In genomic region chr17:7251330-7252175, GRCh38 we compare ENCODE assay signal across 8 cellular contexts. TPM values are rescaled to one million over a fixed set of nuclear protein-coding genes. Genes with fewer than 3 reads are reported as not detected.
A peak's percentile ranks its signal among the peaks of the same experiment; 100 is the strongest.
DNase-seq lines count a peak whose midpoint lies in the region; ATAC-seq and TF ChIP-seq lines count a peak whose summit lies in the region.

CTDNEP1 (minus strand) TSS chr17:7251734; CDS start chr17:7251296, 438 bp downstream.

- peak within 1 kb of the TSS; percentile 81 for H3K9ac ChIP-seq in H9 (ENCODE audit: extremely low read depth, insufficient read length, low read length)

- H4K91ac ChIP-seq in H9 (ENCODE audit: insufficient read length, low read depth, low read length) = no peak within 1 kb of the TSS

- no peak within 1 kb of the TSS for H2BK15ac ChIP-seq in H9 (ENCODE audit: low read depth, low read length)

- peak within 1 kb of the TSS; percentile 100 for H3K27ac Mint-ChIP-seq in H9
- H3K27ac Mint-ChIP-seq in natural killer cell treated with Interleukin-12 subunit alpha and Interleukin-12 subunit beta and Interleukin-15 and Interleukin-18, amount 100 ng/mL, for 72 hours = peak within 1 kb of the TSS; percentile 86 to 97

- H2BK20ac ChIP-seq in H9 (ENCODE audit: low read depth, low read length, poor library complexity, severe bottlenecking) = no peak within 1 kb of the TSS

- H3K4me1 ChIP-seq in H9 (ENCODE audit: insufficient read depth, low read length) = no peaks in the 10 kb centered on the region; the same call in 1 of the 2 replicates

- H2BK5ac ChIP-seq in H9 (ENCODE audit: insufficient read length, low read length) = no peak within 1 kb of the TSS

- H3K4me3 Mint-ChIP-seq in H9 = peak within 1 kb of the TSS; percentile 90 to 95
- peak within 1 kb of the TSS; percentile 94 for H3K4me3 Mint-ChIP-seq in natural killer cell treated with Interleukin-12 subunit alpha and Interleukin-12 subunit beta and Interleukin-15 and Interleukin-18, amount 100 ng/mL, for 72 hours

- no peaks in the 10 kb centered on the region for H3K9me3 ChIP-seq in H9 (ENCODE audit: control insufficient read depth, low read depth, low read length)
- no peaks in the 10 kb centered on the region for H3K9me3 ChIP-seq in MG63

- peak within 1 kb of the TSS; percentile 50 for H2BK120ac ChIP-seq in H9 (ENCODE audit: low read depth, low read length, poor library complexity, severe bottlenecking)

- H2BK12ac ChIP-seq in H9 (ENCODE audit: insufficient read length, low read depth, low read length) = no peak within 1 kb of the TSS

- no peak within 1 kb of the TSS for H3T11ph ChIP-seq in H9 (ENCODE audit: low read length)

- H3K4me3 ChIP-seq in MG63 (peak within 1 kb of the TSS; percentile 90), fibroblast of the aortic adventitia (ENCODE audit: low read depth, low read length) (peak within 1 kb of the TSS; percentile 89)

- H3K14ac ChIP-seq in H9 (ENCODE audit: insufficient read depth, low read length) = peak within 1 kb of the TSS; percentile 81

- WGBS in H9 (ENCODE audit: extremely low coverage, insufficient read length, low lambda C conversion rate) = no CpG with 5 or more reads among the region's 65 CpGs

- no peak within 1 kb of the TSS for H3K4ac ChIP-seq in H9 (ENCODE audit: low read depth, low read length)

- peaks cover 21 to 38% (median 38%) of the 10 kb centered on the region in 3 experiments for H3K36me3 Mint-ChIP-seq in H9 (ENCODE audit: insufficient read depth in 1 of 3, low read depth in 3 of 3)
- peaks cover 20% of the 10 kb centered on the region for H3K36me3 Mint-ChIP-seq in natural killer cell treated with Interleukin-12 subunit alpha and Interleukin-12 subunit beta and Interleukin-15 and Interleukin-18, amount 100 ng/mL, for 72 hours

- peaks cover 26 to 32% of the 10 kb centered on the region in 2 experiments for H3K4me1 Mint-ChIP-seq in H9
- peaks cover 43 to 49% of the 10 kb centered on the region in 2 donors for H3K4me1 Mint-ChIP-seq in natural killer cell treated with Interleukin-12 subunit alpha and Interleukin-12 subunit beta and Interleukin-15 and Interleukin-18, amount 100 ng/mL, for 72 hours (ENCODE audit: low read depth in 2 of 2)

- H4K5ac ChIP-seq in H9 (ENCODE audit: insufficient read length, low read depth, low read length) = no peak within 1 kb of the TSS

- H3K79me1 ChIP-seq in H9 (ENCODE audit: insufficient read depth, low read depth, low read length, poor library complexity, severe bottlenecking) = peaks cover 13% of the 10 kb centered on the region

- H3K23ac ChIP-seq in H9 (ENCODE audit: insufficient read length, low read depth, low read length) = no peak within 1 kb of the TSS

- H3K27me3 ChIP-seq in H9 (ENCODE audit: insufficient read depth, low read length) (no peaks in the 10 kb centered on the region), MG63 (no peaks in the 10 kb centered on the region)

- H2AFZ ChIP-seq in H9 (ENCODE audit: low read length) = no peak within 1 kb of the TSS

- peak within 1 kb of the TSS; percentile 79 for H3K4me2 ChIP-seq in H9 (ENCODE audit: insufficient read depth, insufficient read length, low read length)

- H3K9me3 Mint-ChIP-seq in H9 = no peaks in the 10 kb centered on the region
- H3K9me3 Mint-ChIP-seq in natural killer cell treated with Interleukin-12 subunit alpha and Interleukin-12 subunit beta and Interleukin-15 and Interleukin-18, amount 100 ng/mL, for 72 hours = no peaks in the 10 kb centered on the region

- no peak for TF ChIP-seq CTCF in H9 (conservative IDR thresholded peaks at IDR 0.05)
- TF ChIP-seq CTCF in fibroblast of the aortic adventitia (IDR thresholded peaks at IDR 0.05; ENCODE audit: insufficient read depth, low read length) = no peak

- peak within 1 kb of the TSS; percentile 9 for H3K27ac ChIP-seq in H9 (ENCODE audit: insufficient read length, low read depth, low read length)

- H3K56ac ChIP-seq in H9 (ENCODE audit: insufficient read length, low read depth, low read length) = no peak within 1 kb of the TSS

- H3K23me2 ChIP-seq in H9 (ENCODE audit: insufficient read length, low read depth, low read length, poor library complexity, severe bottlenecking) = peaks cover 6% of the 10 kb centered on the region

- no peaks in the 10 kb centered on the region for H4K20me1 ChIP-seq in H9 (ENCODE audit: control insufficient read depth, insufficient read depth, insufficient read length)

- H3K36me3 ChIP-seq in MG63 = peaks cover 19% of the 10 kb centered on the region

- no peaks in the 10 kb centered on the region for H3K27me3 Mint-ChIP-seq in H9 (ENCODE audit: low read depth)
- no peaks in the 10 kb centered on the region for H3K27me3 Mint-ChIP-seq in natural killer cell treated with Interleukin-12 subunit alpha and Interleukin-12 subunit beta and Interleukin-15 and Interleukin-18, amount 100 ng/mL, for 72 hours

- peak; percentile 95 to 97 for ATAC-seq in natural killer cell treated with Interleukin-12 subunit alpha and Interleukin-12 subunit beta and Interleukin-15 and Interleukin-18, amount 100 ng/mL, for 72 hours

- peaks cover 23% of the 10 kb centered on the region; the same call in 1 of the 2 replicates for H3K79me2 ChIP-seq in H9 (ENCODE audit: insufficient read depth, low read length)

- no peak within 1 kb of the TSS for H4K8ac ChIP-seq in H9 (replicated peaks; ENCODE audit: insufficient read length, low read depth, low read length)

- H2AK5ac ChIP-seq in H9 (ENCODE audit: insufficient read length, low read length) = no peak within 1 kb of the TSS

- peak within 1 kb of the TSS; percentile 90 for H3K18ac ChIP-seq in H9 (ENCODE audit: insufficient read length, low read depth, low read length)

- DNase-seq in EL = peak; percentile 100
- peak; percentile 100 for DNase-seq in H9
- peak; percentile 94 for DNase-seq in MG63
- peak; percentile 100 for DNase-seq in SHP77 treated with DMSO at 0.1 percent for 48 hours (lab: John Stamatoyannopoulos, UW)
- peak; percentile 99 for DNase-seq in activated effector memory CD4-positive, alpha-beta T cell treated with anti-CD3 and anti-CD28 coated beads, Interleukin-2, amount 50 U/mL, for 16 hours
- DNase-seq in fibroblast of the aortic adventitia (ENCODE audit: low read depth) = peak; percentile 100
- DNase-seq in natural killer cell treated with Interleukin-12 subunit alpha and Interleukin-12 subunit beta and Interleukin-15 and Interleukin-18, amount 100 ng/mL, for 72 hours (ENCODE audit: low spot score) = peak; percentile 99
- peak; percentile 96 for DNase-seq in stimulated activated naive CD4-positive, alpha-beta T cell treated with Interleukin-2 at 50 U/mL for 16 hours (lab: John Stamatoyannopoulos, UW)

RNA-seq across cellular contexts. Expression of gene CTDNEP1, which starts in this region (rescaled TPM):
- total RNA-seq in H9 (2021) (134 and 141 TPM in 2 replicates), fibroblast of the aortic adventitia (ENCODE audit: low replicate concordance) (15.3 and 41.2 TPM in 2 replicates)
- 7.8 and 24.7 TPM in 2 replicates for total RNA-seq in MG63 (2014; rRNA removed; shearing (Covaris generic); ENCODE audit: low replicate concordance)
- 100 to 1,000 TPM; 145 to 165 TPM for total RNA-seq in natural killer cell treated with Interleukin-12 subunit alpha and Interleukin-12 subunit beta and Interleukin-15 and Interleukin-18, amount 100 ng/mL, for 72 hours

Comparison
In these comparisons a context has a peak if more than half of its experiments do, and no peak if none do; other contexts are left out.
1. Peak in every context shown above with its lines: DNase-seq, ATAC-seq, H3K4me3 ChIP-seq and H3K27ac ChIP-seq.